8 cellular contexts compared by ENCODE assay signal in genomic region chr4:40255722-40256281, GRCh38. TPM values are rescaled to one million over a fixed set of nuclear protein-coding genes. Genes with fewer than 3 reads are reported as not detected.
A peak's percentile ranks its signal among the peaks of the same experiment; 100 is the strongest.
DNase-seq lines count a peak whose midpoint lies in the region; ATAC-seq and TF ChIP-seq lines count a peak whose summit lies in the region.

No MANE protein-coding gene starts in this region.

- no peaks in the 10 kb centered on the region for H3K9me3 ChIP-seq in liver (ENCODE audit: control insufficient read depth in 4 of 4, low read length in 3 of 4)

- H3K4me3 ChIP-seq in liver (ENCODE audit: low read depth in 1 of 3, low read length in 3 of 3), result no peak overlapping the region

- no peak overlapping the region for H3K27ac ChIP-seq in liver (ENCODE audit: low read depth in 1 of 2, low read length in 2 of 2)

- no peak for TF ChIP-seq RAD21 in liver (IDR thresholded peaks at IDR 0.05)

- H3K27me3 Mint-ChIP-seq in activated naive CD8-positive, alpha-beta T cell treated with anti-CD3 and anti-CD28 coated beads, Interleukin-2, amount 50 U/mL, for 24 hours, result no peaks in the 10 kb centered on the region

- H3K36me3 Mint-ChIP-seq in activated naive CD8-positive, alpha-beta T cell treated with anti-CD3 and anti-CD28 coated beads, Interleukin-2, amount 50 U/mL, for 24 hours (ENCODE audit: low read depth), result no peaks in the 10 kb centered on the region

- H3K27me3 ChIP-seq in liver (ENCODE audit: control insufficient read depth in 4 of 4, insufficient read depth in 4 of 4, low read length in 3 of 4), result no peaks in the 10 kb centered on the region

- no peak overlapping the region for H3K9ac ChIP-seq in liver (ENCODE audit: low read depth in 1 of 2, low read length in 2 of 2)

- H3K4me3 Mint-ChIP-seq in activated naive CD8-positive, alpha-beta T cell treated with anti-CD3 and anti-CD28 coated beads, Interleukin-2, amount 50 U/mL, for 24 hours, result no peak overlapping the region

- peaks cover 74% of the 10 kb centered on the region for H3K4me1 Mint-ChIP-seq in activated naive CD8-positive, alpha-beta T cell treated with anti-CD3 and anti-CD28 coated beads, Interleukin-2, amount 50 U/mL, for 24 hours

- H3K36me3 ChIP-seq in liver (ENCODE audit: control insufficient read depth in 4 of 4, insufficient read depth in 3 of 4, low read depth in 1 of 4, low read length in 3 of 4), result no peaks in the 10 kb centered on the region

- WGBS in liver, result 67% methylated on average over 1 of the region's 1 CpG

- H3K4me1 ChIP-seq in liver (ENCODE audit: control insufficient read depth in 4 of 4, insufficient read depth in 4 of 4, low read length in 3 of 4), result no peaks in the 10 kb centered on the region

- DNase-seq in AG09319 (ENCODE audit: extremely low read depth, low read depth), result peak; percentile 83
- DNase-seq in activated naive CD8-positive, alpha-beta T cell treated with anti-CD3 and anti-CD28 coated beads, Interleukin-2, amount 50 U/mL, for 24 hours, result no peak
- DNase-seq in superior temporal gyrus (ENCODE audit: extremely low spot score), result no peak
- no peak for DNase-seq in stimulated activated CD4-positive, alpha-beta T cell treated with anti-CD3 and anti-CD28 coated beads, Interleukin-12 subunit alpha, Interleukin-12 subunit beta, amount 100 ng/mL, for 4 hours
- no peak for DNase-seq in CD1c-positive myeloid dendritic cell (ENCODE audit: extremely low spot score)
- no peak for DNase-seq in NCI-H2227 treated with DMSO at 0.1 percent for 48 hours (lab: John Stamatoyannopoulos, UW)

- no peaks in the 10 kb centered on the region for H3K9me3 Mint-ChIP-seq in activated naive CD8-positive, alpha-beta T cell treated with anti-CD3 and anti-CD28 coated beads, Interleukin-2, amount 50 U/mL, for 24 hours

- H3K27ac Mint-ChIP-seq in activated naive CD8-positive, alpha-beta T cell treated with anti-CD3 and anti-CD28 coated beads, Interleukin-2, amount 50 U/mL, for 24 hours, result peak overlapping the region; percentile 86

- ATAC-seq in HG03432 (IDR thresholded peaks at IDR 0.05; ENCODE audit: unreplicated experiment), result peak; percentile 59
- peak; percentile 40 for ATAC-seq in activated naive CD8-positive, alpha-beta T cell treated with anti-CD3 and anti-CD28 coated beads, Interleukin-2, amount 50 U/mL, for 24 hours

- TF ChIP-seq CTCF in AG09319 (IDR thresholded peaks at IDR 0.05; ENCODE audit: low read depth, low read length), result no peak
- TF ChIP-seq CTCF in liver (IDR thresholded peaks at IDR 0.05; ENCODE audit: low read depth, low read length, missing input control), result no peak

TF ChIP-seq in liver, 16 proteins besides CTCF, POLR2A, EP300 and RAD21:
- peak; percentile 10 to 11 for TF ChIP-seq JUND (IDR thresholded peaks at IDR 0.05)
- TF ChIP-seq YY1 (IDR thresholded peaks at IDR 0.05), result no peak
TF ChIP-seq in liver: peak in this region for 1.

RNA-seq across cellular contexts. Expression of gene RHOH, which starts 59.0 kb away (rescaled TPM):
- 1 to 10 TPM; 1.8 to 2.3 TPM for total RNA-seq in liver
- under 1 TPM; 0.56 to 0.75 TPM for polyA plus RNA-seq in liver
